Comparison of ENCODE assay signal across 8 cellular contexts in genomic region chr11:128469220-128469619, GRCh38.
A peak's percentile ranks its signal among the peaks of the same experiment; 100 is the strongest.
DNase-seq lines count a peak whose midpoint lies in the region; ATAC-seq and TF ChIP-seq lines count a peak whose summit lies in the region.

No MANE protein-coding gene starts in this region.

- intact Hi-C loops in CD8-positive, alpha-beta T cell (cut with DNase I, micrococcal nuclease) = loop anchor here in 1 of 2 experiments (5.0 kb wide), 1 partner anchor 288 kb away; no protein-coding TSS in a partner anchor
- intact Hi-C loops in ascending aorta (cut with DNase I) = loop anchor here (5.0 to 10.0 kb wide), 2 partner anchors 177 to 414 kb away; no protein-coding TSS in a partner anchor

- no peak for DNase-seq in CD8-positive, alpha-beta T cell
- no peak for DNase-seq in ascending aorta (ENCODE audit: low spot score in 2 of 2)
- DNase-seq in NCI-H510A treated with DMSO at 0.1 percent for 48 hours (lab: John Stamatoyannopoulos, UW) = no peak
- no peak for DNase-seq in SK-N-DZ (ENCODE audit: low spot score)
- DNase-seq in NCI-H1105 treated with DMSO at 0.1 percent for 48 hours (lab: John Stamatoyannopoulos, UW) = no peak
- DNase-seq in putamen (ENCODE audit: low spot score) = no peak

- no peaks in the 10 kb centered on the region for H3K9me3 Mint-ChIP-seq in CD8-positive, alpha-beta T cell

- no peak for ATAC-seq in CD8-positive, alpha-beta T cell
- ATAC-seq in GM19035 (IDR thresholded peaks at IDR 0.05; ENCODE audit: unreplicated experiment) (peak; percentile 48), HG03103 (IDR thresholded peaks at IDR 0.05; ENCODE audit: low read depth, unreplicated experiment) (peak; percentile 45)

- H3K27me3 ChIP-seq in CD8-positive, alpha-beta T cell (ENCODE audit: insufficient read depth, low read length) = no peaks in the 10 kb centered on the region
- no peaks in the 10 kb centered on the region for H3K27me3 ChIP-seq in ascending aorta

- CTCF ChIA-PET in CD8-positive, alpha-beta T cell (lab: Charles Lee) = interaction anchor here (1.0 to 5.5 kb wide), 6 partner anchors 18 to 179 kb away, joined by 3 to 22 read pairs (median 8); no protein-coding TSS in a partner anchor

- H3K4me1 ChIP-seq in CD8-positive, alpha-beta T cell (ENCODE audit: insufficient read depth, low read length) = peaks cover 100% of the 10 kb centered on the region
- peaks cover 6 to 40% of the 10 kb centered on the region in 2 donors for H3K4me1 ChIP-seq in ascending aorta

- POLR2A ChIA-PET in CD8-positive, alpha-beta T cell (lab: Charles Lee) = interaction anchor here (0.8 to 10.8 kb wide), 11 partner anchors 11 to 179 kb away, joined by 3 to 185 read pairs (median 5); no protein-coding TSS in a partner anchor

- no peaks in the 10 kb centered on the region for H3K9me3 ChIP-seq in CD8-positive, alpha-beta T cell (ENCODE audit: low read length)
- H3K9me3 ChIP-seq in ascending aorta = no peaks in the 10 kb centered on the region

- peaks cover 78% of the 10 kb centered on the region for H3K36me3 ChIP-seq in CD8-positive, alpha-beta T cell (ENCODE audit: insufficient read depth, low read length)
- H3K36me3 ChIP-seq in ascending aorta = peaks cover 12 to 14% of the 10 kb centered on the region in 2 donors

- no peaks in the 10 kb centered on the region for H3K27me3 Mint-ChIP-seq in CD8-positive, alpha-beta T cell (ENCODE audit: low read depth)

- peak overlapping the region; percentile 68 for H3K27ac ChIP-seq in CD8-positive, alpha-beta T cell (ENCODE audit: low read depth, low read length)
- H3K27ac ChIP-seq in ascending aorta = peak overlapping the region; percentile 82 to 85

- peak overlapping the region; percentile 70 for H3K4me3 Mint-ChIP-seq in CD8-positive, alpha-beta T cell

- H3K4me3 ChIP-seq in CD8-positive, alpha-beta T cell (ENCODE audit: low read depth, low read length) = peak overlapping the region; percentile 0
- H3K4me3 ChIP-seq in ascending aorta = no peak overlapping the region

- peaks cover 100% of the 10 kb centered on the region for H3K4me1 Mint-ChIP-seq in CD8-positive, alpha-beta T cell (ENCODE audit: low read depth)

- H3K27ac Mint-ChIP-seq in CD8-positive, alpha-beta T cell = peak overlapping the region; percentile 94

- H3K36me3 Mint-ChIP-seq in CD8-positive, alpha-beta T cell = peaks cover 98% of the 10 kb centered on the region

- no peak for TF ChIP-seq CTCF in CD8-positive, alpha-beta T cell (IDR thresholded peaks at IDR 0.05)
- no peak for TF ChIP-seq CTCF in ascending aorta (IDR thresholded peaks at IDR 0.05)
